ENCODE assay signal across 8 cellular contexts in the genomic region with DNA sequence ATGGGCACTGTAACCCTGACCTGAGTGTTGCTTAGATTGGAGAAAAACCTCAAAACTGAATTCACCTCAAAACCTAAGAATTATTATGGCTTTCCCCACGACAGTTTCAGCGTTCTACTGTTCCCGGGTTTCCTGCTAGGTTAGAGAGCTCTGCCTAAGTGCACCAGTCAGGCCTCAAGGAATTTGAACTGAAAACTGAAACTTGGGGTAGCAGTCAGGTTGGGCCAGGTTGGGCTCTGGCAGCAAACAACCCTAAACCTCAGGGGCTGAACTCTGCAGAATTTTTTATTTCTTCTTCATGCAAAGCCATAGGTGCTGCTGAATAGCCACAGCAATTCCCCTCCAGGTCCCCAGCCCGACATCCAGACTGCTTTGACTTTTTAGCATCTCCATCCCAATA.
"Had no signal": no experiment of that assay in that cellular context is flagged by ENCODE, and none has a peak within 500 bp of the region (broad histone marks: within the 10 kb centered on the region; RNA-seq: fewer than 3 reads in every experiment).

No MANE protein-coding gene starts in this region.

- H3K4me1 ChIP-seq: HAP-1 had no signal

- ATAC-seq: HCT116 had no signal

- H2AFZ ChIP-seq: GM23248 had no signal

- H3K27ac ChIP-seq: GM23248 had no signal

- H3K4me3 ChIP-seq: GM23248, HAP-1 had no signal

- DNase-seq: GM23248, GOT3, H7, H9, HCEC 1CT, HFFc6 had no signal

- H3K27ac Mint-ChIP-seq: H9, HFFc6 had no signal

- H3K9me3 ChIP-seq: HAP-1 had no signal

- H3K9me3 Mint-ChIP-seq: H9 had no signal

- H3K36me3 ChIP-seq: HAP-1 had no signal

- H3K4me3 Mint-ChIP-seq: H9, HFFc6 had no signal

- H3K9ac ChIP-seq: GM23248 had no signal
